ENCODE assay signal across 1 cellular context in the genomic region with DNA sequence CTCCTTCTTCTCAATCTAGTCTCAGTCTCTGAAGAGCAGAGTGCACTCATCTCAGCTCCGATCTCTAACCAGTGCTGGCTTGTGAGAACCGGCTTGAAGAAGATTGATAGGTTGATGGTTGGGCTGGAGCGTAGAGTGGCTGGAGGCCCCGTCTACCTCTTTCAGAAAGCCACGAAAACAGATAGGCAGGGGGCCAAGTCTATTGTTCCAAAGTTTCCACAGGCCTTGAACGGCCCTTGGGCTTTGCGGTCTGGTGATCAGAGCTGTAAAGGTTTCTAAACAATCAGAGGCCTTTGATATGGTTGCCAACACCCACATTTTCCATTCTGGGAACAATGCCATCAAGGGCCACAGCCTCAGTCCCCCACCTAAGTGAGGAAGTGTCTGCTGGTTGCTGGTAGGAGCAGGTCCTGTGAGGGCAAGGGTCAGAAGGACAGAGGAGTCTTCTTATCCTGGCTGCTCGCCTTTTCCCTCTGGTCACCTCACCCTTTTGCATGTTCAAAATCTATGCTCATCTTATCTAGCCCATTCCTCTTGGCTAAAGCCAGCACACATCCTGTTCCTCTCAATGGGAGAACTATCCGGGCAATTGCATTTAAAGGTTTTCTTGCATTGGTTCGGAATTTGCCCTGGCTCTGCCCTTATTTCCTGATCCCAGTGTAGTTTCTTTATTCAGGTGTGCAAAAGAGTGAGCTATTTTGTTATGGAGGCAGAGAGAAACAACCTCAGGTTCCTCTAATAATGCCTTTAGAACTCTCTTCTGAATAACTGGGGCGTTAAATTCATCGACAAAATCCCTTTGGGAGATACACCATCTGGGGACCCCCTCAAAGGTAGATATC.
TF ChIP-seq lines count a peak whose summit lies in the region.

No MANE protein-coding gene starts in this region.

TF ChIP-seq in K562, 482 proteins besides CTCF, POLR2A, EP300 and RAD21 (continued from another document and continues in another):
- TF ChIP-seq, protein P1, sequence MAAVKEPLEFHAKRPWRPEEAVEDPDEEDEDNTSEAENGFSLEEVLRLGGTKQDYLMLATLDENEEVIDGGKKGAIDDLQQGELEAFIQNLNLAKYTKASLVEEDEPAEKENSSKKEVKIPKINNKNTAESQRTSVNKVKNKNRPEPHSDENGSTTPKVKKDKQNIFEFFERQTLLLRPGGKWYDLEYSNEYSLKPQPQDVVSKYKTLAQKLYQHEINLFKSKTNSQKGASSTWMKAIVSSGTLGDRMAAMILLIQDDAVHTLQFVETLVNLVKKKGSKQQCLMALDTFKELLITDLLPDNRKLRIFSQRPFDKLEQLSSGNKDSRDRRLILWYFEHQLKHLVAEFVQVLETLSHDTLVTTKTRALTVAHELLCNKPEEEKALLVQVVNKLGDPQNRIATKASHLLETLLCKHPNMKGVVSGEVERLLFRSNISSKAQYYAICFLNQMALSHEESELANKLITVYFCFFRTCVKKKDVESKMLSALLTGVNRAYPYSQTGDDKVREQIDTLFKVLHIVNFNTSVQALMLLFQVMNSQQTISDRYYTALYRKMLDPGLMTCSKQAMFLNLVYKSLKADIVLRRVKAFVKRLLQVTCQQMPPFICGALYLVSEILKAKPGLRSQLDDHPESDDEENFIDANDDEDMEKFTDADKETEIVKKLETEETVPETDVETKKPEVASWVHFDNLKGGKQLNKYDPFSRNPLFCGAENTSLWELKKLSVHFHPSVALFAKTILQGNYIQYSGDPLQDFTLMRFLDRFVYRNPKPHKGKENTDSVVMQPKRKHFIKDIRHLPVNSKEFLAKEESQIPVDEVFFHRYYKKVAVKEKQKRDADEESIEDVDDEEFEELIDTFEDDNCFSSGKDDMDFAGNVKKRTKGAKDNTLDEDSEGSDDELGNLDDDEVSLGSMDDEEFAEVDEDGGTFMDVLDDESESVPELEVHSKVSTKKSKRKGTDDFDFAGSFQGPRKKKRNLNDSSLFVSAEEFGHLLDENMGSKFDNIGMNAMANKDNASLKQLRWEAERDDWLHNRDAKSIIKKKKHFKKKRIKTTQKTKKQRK (IDR thresholded peaks at IDR 0.05; ENCODE audit: borderline replicate concordance, low read depth, low read length) = no peak
- TF ChIP-seq ATF7 (IDR thresholded peaks at IDR 0.05) = peak; percentile 87
- no peak for TF ChIP-seq ZNF311 (CRISPR knock-in tag; IDR thresholded peaks at IDR 0.05)
- no peak for TF ChIP-seq CHCHD3 (CRISPR knock-in tag; IDR thresholded peaks at IDR 0.05)
- TF ChIP-seq, protein P2, sequence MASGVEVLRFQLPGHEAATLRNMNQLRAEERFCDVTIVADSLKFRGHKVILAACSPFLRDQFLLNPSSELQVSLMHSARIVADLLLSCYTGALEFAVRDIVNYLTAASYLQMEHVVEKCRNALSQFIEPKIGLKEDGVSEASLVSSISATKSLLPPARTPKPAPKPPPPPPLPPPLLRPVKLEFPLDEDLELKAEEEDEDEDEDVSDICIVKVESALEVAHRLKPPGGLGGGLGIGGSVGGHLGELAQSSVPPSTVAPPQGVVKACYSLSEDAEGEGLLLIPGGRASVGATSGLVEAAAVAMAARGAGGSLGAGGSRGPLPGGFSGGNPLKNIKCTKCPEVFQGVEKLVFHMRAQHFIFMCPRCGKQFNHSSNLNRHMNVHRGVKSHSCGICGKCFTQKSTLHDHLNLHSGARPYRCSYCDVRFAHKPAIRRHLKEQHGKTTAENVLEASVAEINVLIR (CRISPR knock-in tag; IDR thresholded peaks at IDR 0.05) = 0 out of 2 replicates have a peak, but pooled peaks have one; percentile 38
- TF ChIP-seq HNRNPUL1 (IDR thresholded peaks at IDR 0.05; ENCODE audit: low read length) = no peak
- TF ChIP-seq, protein P3, sequence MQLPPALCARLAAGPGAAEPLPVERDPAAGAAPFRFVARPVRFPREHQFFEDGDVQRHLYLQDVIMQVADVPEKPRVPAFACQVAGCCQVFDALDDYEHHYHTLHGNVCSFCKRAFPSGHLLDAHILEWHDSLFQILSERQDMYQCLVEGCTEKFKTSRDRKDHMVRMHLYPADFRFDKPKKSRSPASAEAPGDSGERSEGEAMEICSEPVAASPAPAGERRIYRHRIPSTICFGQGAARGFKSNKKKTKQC (CRISPR knock-in tag; IDR thresholded peaks at IDR 0.05) = no peak
- TF ChIP-seq ZNF263 (CRISPR knock-in tag; IDR thresholded peaks at IDR 0.05; ENCODE audit: borderline replicate concordance) = no peak
- TF ChIP-seq STAT5A (IDR thresholded peaks at IDR 0.05; ENCODE audit: borderline replicate concordance, low read length) = no peak
- no peak for TF ChIP-seq ZNF707 (CRISPR knock-in tag; conservative IDR thresholded peaks at IDR 0.05)
- no peak for TF ChIP-seq ZNF586 (CRISPR knock-in tag; conservative IDR thresholded peaks at IDR 0.05)
- no peak; the same call in 1 of the 2 replicates for TF ChIP-seq ZKSCAN8 (CRISPR knock-in tag; IDR thresholded peaks at IDR 0.05)
- TF ChIP-seq, protein P4, sequence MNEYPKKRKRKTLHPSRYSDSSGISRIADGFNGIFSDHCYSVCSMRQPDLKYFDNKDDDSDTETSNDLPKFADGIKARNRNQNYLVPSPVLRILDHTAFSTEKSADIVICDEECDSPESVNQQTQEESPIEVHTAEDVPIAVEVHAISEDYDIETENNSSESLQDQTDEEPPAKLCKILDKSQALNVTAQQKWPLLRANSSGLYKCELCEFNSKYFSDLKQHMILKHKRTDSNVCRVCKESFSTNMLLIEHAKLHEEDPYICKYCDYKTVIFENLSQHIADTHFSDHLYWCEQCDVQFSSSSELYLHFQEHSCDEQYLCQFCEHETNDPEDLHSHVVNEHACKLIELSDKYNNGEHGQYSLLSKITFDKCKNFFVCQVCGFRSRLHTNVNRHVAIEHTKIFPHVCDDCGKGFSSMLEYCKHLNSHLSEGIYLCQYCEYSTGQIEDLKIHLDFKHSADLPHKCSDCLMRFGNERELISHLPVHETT (CRISPR knock-in tag; conservative IDR thresholded peaks at IDR 0.05 in 1 of 2, IDR thresholded peaks at IDR 0.05 in 1 of 2) = peak in 1 of 2 experiments; percentile 71; a peak in 1 of 4 replicates
- TF ChIP-seq, protein P5, sequence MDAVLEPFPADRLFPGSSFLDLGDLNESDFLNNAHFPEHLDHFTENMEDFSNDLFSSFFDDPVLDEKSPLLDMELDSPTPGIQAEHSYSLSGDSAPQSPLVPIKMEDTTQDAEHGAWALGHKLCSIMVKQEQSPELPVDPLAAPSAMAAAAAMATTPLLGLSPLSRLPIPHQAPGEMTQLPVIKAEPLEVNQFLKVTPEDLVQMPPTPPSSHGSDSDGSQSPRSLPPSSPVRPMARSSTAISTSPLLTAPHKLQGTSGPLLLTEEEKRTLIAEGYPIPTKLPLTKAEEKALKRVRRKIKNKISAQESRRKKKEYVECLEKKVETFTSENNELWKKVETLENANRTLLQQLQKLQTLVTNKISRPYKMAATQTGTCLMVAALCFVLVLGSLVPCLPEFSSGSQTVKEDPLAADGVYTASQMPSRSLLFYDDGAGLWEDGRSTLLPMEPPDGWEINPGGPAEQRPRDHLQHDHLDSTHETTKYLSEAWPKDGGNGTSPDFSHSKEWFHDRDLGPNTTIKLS (IDR thresholded peaks at IDR 0.05; ENCODE audit: borderline replicate concordance, low read depth) = 0 out of 2 replicates have a peak, but pooled peaks have one; percentile 57
- TF ChIP-seq MECOM (CRISPR knock-in tag; IDR thresholded peaks at IDR 0.05) = no peak
- TF ChIP-seq KLF10 (CRISPR knock-in tag; IDR thresholded peaks at IDR 0.05) = no peak
- no peak for TF ChIP-seq SRF (CRISPR knock-in tag; IDR thresholded peaks at IDR 0.05)
- TF ChIP-seq GATAD2A (IDR thresholded peaks at IDR 0.05) = peak; percentile 69; the same call in 1 of the 2 replicates
- no peak for TF ChIP-seq SRSF7 (optimal IDR thresholded peaks at IDR 0.05; ENCODE audit: low read depth, low read length)
- TF ChIP-seq BCL6 (CRISPR knock-in tag; IDR thresholded peaks at IDR 0.05) = no peak
- TF ChIP-seq, protein P6, sequence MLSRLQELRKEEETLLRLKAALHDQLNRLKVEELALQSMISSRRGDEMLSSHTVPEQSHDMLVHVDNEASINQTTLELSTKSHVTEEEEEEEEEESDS (CRISPR knock-in tag; IDR thresholded peaks at IDR 0.05) = no peak
- TF ChIP-seq, protein P7, sequence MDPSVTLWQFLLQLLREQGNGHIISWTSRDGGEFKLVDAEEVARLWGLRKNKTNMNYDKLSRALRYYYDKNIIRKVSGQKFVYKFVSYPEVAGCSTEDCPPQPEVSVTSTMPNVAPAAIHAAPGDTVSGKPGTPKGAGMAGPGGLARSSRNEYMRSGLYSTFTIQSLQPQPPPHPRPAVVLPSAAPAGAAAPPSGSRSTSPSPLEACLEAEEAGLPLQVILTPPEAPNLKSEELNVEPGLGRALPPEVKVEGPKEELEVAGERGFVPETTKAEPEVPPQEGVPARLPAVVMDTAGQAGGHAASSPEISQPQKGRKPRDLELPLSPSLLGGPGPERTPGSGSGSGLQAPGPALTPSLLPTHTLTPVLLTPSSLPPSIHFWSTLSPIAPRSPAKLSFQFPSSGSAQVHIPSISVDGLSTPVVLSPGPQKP (CRISPR knock-in tag; IDR thresholded peaks at IDR 0.05) = no peak
- peak; percentile 92; the same call in 1 of the 2 replicates for TF ChIP-seq FOXJ2 (tag; IDR thresholded peaks at IDR 0.05)
- TF ChIP-seq ZNF408 (CRISPR knock-in tag; IDR thresholded peaks at IDR 0.05; ENCODE audit: low read depth) = no peak
- TF ChIP-seq TARDBP (IDR thresholded peaks at IDR 0.05) = no peak
- no peak for TF ChIP-seq SMARCB1 (IDR thresholded peaks at IDR 0.05; ENCODE audit: insufficient read length, low read depth)
- no peak for TF ChIP-seq MCM2 (IDR thresholded peaks at IDR 0.05; ENCODE audit: low read depth)
- no peak for TF ChIP-seq FOXK1 (CRISPR knock-in tag; IDR thresholded peaks at IDR 0.05; ENCODE audit: borderline replicate concordance)
- TF ChIP-seq, protein P8, sequence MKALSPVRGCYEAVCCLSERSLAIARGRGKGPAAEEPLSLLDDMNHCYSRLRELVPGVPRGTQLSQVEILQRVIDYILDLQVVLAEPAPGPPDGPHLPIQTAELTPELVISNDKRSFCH (CRISPR knock-in tag; IDR thresholded peaks at IDR 0.05) = no peak
- TF ChIP-seq, protein P8 (tag; IDR thresholded peaks at IDR 0.05) = peak; percentile 94
- TF ChIP-seq, protein P9, sequence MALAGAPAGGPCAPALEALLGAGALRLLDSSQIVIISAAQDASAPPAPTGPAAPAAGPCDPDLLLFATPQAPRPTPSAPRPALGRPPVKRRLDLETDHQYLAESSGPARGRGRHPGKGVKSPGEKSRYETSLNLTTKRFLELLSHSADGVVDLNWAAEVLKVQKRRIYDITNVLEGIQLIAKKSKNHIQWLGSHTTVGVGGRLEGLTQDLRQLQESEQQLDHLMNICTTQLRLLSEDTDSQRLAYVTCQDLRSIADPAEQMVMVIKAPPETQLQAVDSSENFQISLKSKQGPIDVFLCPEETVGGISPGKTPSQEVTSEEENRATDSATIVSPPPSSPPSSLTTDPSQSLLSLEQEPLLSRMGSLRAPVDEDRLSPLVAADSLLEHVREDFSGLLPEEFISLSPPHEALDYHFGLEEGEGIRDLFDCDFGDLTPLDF (CRISPR knock-in tag; IDR thresholded peaks at IDR 0.05) = peak; percentile 14; the same call in 1 of the 2 replicates
- no peak for TF ChIP-seq ZNF12 (CRISPR knock-in tag; IDR thresholded peaks at IDR 0.05)
- TF ChIP-seq ZNF79 (CRISPR knock-in tag; IDR thresholded peaks at IDR 0.05; ENCODE audit: low read depth) = no peak
- TF ChIP-seq SMC3 (conservative IDR thresholded peaks at IDR 0.05; ENCODE audit: insufficient read depth, low read depth, low read length) = no peak
- TF ChIP-seq BDP1 (IDR thresholded peaks at IDR 0.05; ENCODE audit: insufficient read depth, insufficient read length) = no peak
- TF ChIP-seq CBX1 (IDR thresholded peaks at IDR 0.05; ENCODE audit: low read depth) = no peak
- TF ChIP-seq HLTF (IDR thresholded peaks at IDR 0.05) = no peak
- no peak for TF ChIP-seq HOXB6 (CRISPR knock-in tag; IDR thresholded peaks at IDR 0.05; ENCODE audit: borderline replicate concordance)
- TF ChIP-seq KAT8 (IDR thresholded peaks at IDR 0.05; ENCODE audit: low read depth) = no peak
- TF ChIP-seq, protein P10, sequence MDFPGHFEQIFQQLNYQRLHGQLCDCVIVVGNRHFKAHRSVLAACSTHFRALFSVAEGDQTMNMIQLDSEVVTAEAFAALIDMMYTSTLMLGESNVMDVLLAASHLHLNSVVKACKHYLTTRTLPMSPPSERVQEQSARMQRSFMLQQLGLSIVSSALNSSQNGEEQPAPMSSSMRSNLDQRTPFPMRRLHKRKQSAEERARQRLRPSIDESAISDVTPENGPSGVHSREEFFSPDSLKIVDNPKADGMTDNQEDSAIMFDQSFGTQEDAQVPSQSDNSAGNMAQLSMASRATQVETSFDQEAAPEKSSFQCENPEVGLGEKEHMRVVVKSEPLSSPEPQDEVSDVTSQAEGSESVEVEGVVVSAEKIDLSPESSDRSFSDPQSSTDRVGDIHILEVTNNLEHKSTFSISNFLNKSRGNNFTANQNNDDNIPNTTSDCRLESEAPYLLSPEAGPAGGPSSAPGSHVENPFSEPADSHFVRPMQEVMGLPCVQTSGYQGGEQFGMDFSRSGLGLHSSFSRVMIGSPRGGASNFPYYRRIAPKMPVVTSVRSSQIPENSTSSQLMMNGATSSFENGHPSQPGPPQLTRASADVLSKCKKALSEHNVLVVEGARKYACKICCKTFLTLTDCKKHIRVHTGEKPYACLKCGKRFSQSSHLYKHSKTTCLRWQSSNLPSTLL (IDR thresholded peaks at IDR 0.05) = no peak
- TF ChIP-seq SMARCA5 (IDR thresholded peaks at IDR 0.05) = 0 out of 2 replicates have a peak, but pooled peaks have one; percentile 42
- no peak for TF ChIP-seq ESRRB (CRISPR knock-in tag; IDR thresholded peaks at IDR 0.05; ENCODE audit: borderline replicate concordance)
- no peak for TF ChIP-seq TBP (optimal IDR thresholded peaks at IDR 0.05; ENCODE audit: low read depth, low read length)
